Comparison of ENCODE assay signal across 16 cellular contexts in the genomic region with DNA sequence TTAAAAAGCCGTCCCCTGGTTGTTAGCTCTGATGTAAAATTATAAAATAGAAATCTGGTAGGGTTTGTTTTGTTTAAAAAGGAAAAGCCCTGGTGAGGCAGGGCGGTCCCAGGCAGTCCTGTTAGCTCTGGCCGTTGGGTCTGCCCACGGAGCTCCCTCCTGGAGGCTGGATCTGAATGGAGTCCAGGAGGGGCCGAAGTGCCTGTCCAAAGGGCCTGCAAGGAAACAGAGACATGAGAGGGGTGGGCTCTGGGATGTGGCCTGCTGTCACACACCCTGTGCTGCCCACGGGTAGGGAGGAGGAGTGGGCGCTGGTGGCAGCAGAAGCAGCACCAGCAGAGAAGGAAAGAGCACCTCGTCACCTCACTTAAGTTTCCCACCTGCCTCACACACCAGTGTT. TPM values are rescaled to one million over a fixed set of nuclear protein-coding genes. Genes with fewer than 3 reads are reported as not detected.
DNase-seq lines count a peak whose midpoint lies in the region; ATAC-seq, FAIRE-seq and TF ChIP-seq lines count a peak whose summit lies in the region.
"Had no signal": no experiment of that assay in that cellular context is flagged by ENCODE, and none has a peak within 500 bp of the region (broad histone marks: within the 10 kb centered on the region; RNA-seq: fewer than 3 reads in every experiment).

No MANE protein-coding gene starts in this region.

- FAIRE-seq in GM12878 (lab: Jason Lieb, UNC) (no peak), kidney (lab: Jason Lieb, UNC) (no peak)
- FAIRE-seq: A204.1, GM12892, HepG2 had no signal

- H3K4me1 ChIP-seq in GM12878 (ENCODE audit: control insufficient read depth, insufficient read depth, low read length) (peaks cover 21% of the 10 kb centered on the region), kidney (ENCODE audit: control insufficient read depth in 1 of 2, insufficient read depth in 1 of 2, low read depth in 1 of 2, low read length in 2 of 2) (peaks cover 0 to 7% of the 10 kb centered on the region in 2 donors), spleen (peaks cover 0 to 23% (median 5%) of the 10 kb centered on the region in 6 donors)

- H3K27ac ChIP-seq in RWPE1, result peak overlapping the region; percentile 95
- H3K27ac ChIP-seq in GM12878 (ENCODE audit: control insufficient read depth, insufficient read depth), result no peak overlapping the region
- H3K27ac ChIP-seq in kidney (ENCODE audit: low read depth in 2 of 2, low read length in 2 of 2), result no peak overlapping the region
- H3K27ac ChIP-seq in spleen, result no peak overlapping the region
- H3K27ac ChIP-seq: C4-2B had no signal

- no peak overlapping the region for H2AFZ ChIP-seq in GM12878 (ENCODE audit: control insufficient read depth, low read depth, low read length)

- ATAC-seq in GM12878, result no peak
- no peak for ATAC-seq in activated CD8-positive, alpha-beta T cell treated with anti-CD3 and anti-CD28 coated beads for 36 hours
- ATAC-seq: HepG2 had no signal

- no peak overlapping the region for H3K27ac Mint-ChIP-seq in activated CD8-positive, alpha-beta T cell treated with anti-CD3 and anti-CD28 coated beads for 36 hours
- H3K27ac Mint-ChIP-seq: CD4-positive, alpha-beta memory T cell had no signal

- no peaks in the 10 kb centered on the region; the same call in 2 of the 3 replicates for H3K9me3 ChIP-seq in GM12878 (replicated peaks; ENCODE audit: control insufficient read depth, insufficient read depth, low read length)
- no peaks in the 10 kb centered on the region for H3K9me3 ChIP-seq in kidney (ENCODE audit: control insufficient read depth in 1 of 2, low read length in 2 of 2)
- no peaks in the 10 kb centered on the region for H3K9me3 ChIP-seq in spleen
- H3K9me3 ChIP-seq: BE2C had no signal

- SMC1A ChIA-PET in GM12878 (lab: Charles Lee; ENCODE audit: uncharacterized antibody, unreplicated experiment), result no interaction called here

- no peak for TF ChIP-seq RAD21 in GM12878 (IDR thresholded peaks at IDR 0.05; ENCODE audit: insufficient read depth, low read depth, low read length)

- CTCF ChIA-PET in RWPE1 (lab: Yijun Ruan, JAX) (no interaction called here), GM12878 (lab: Yijun Ruan, JAX) (no interaction called here)
- CTCF ChIA-PET in activated CD8-positive, alpha-beta T cell treated with anti-CD3 and anti-CD28 coated beads for 36 hours (lab: Charles Lee), result no interaction called here

- H3K4me1 Mint-ChIP-seq in activated CD8-positive, alpha-beta T cell treated with anti-CD3 and anti-CD28 coated beads for 36 hours (ENCODE audit: low read depth), result peaks cover 33% of the 10 kb centered on the region

- DNase-seq in RWPE1 (ENCODE audit: low spot score) (no peak), GM12878 (ENCODE audit: low read depth, low spot score) (no peak), kidney (peak; percentile 35), spleen (peak; percentile 22), Ammon's horn (ENCODE audit: low spot score) (no peak)
- no peak for DNase-seq in stimulated activated CD4-positive, alpha-beta T cell treated with anti-CD3 and anti-CD28 coated beads, Interleukin-4, amount 100 ng/mL, for 24 hours
- DNase-seq in activated CD8-positive, alpha-beta T cell treated with anti-CD3 and anti-CD28 coated beads for 36 hours, result no peak
- DNase-seq: BE2C; CD4-positive, alpha-beta memory T cell; DMS79; GOT3; H9 had no signal

- POLR2A ChIA-PET in RWPE1 (lab: Yijun Ruan, JAX; ENCODE audit: low non-redundant PET), result no interaction called here
- POLR2A ChIA-PET in GM12878 (lab: Charles Lee), result interaction anchor here (0.5 kb wide), 1 partner anchor 123 kb away, joined by 3 read pairs; no protein-coding TSS in a partner anchor
- POLR2A ChIA-PET in activated CD8-positive, alpha-beta T cell treated with anti-CD3 and anti-CD28 coated beads for 36 hours (lab: Charles Lee), result interaction anchor here (0.6 kb wide), 1 partner anchor 63 kb away, joined by 3 read pairs; no protein-coding TSS in a partner anchor

- peaks cover 57% of the 10 kb centered on the region for H3K36me3 Mint-ChIP-seq in activated CD8-positive, alpha-beta T cell treated with anti-CD3 and anti-CD28 coated beads for 36 hours (ENCODE audit: low read depth)

- no peak overlapping the region for H3K4me3 Mint-ChIP-seq in activated CD8-positive, alpha-beta T cell treated with anti-CD3 and anti-CD28 coated beads for 36 hours
- H3K4me3 Mint-ChIP-seq: CD4-positive, alpha-beta memory T cell; H9 had no signal

- H3K36me3 ChIP-seq in GM12878 (ENCODE audit: control insufficient read depth in 2 of 2, insufficient read depth in 2 of 2, low read length in 1 of 2), result peaks cover 8 to 31% of the 10 kb centered on the region in 2 experiments
- H3K36me3 ChIP-seq in kidney (ENCODE audit: control insufficient read depth in 1 of 2, insufficient read depth in 2 of 2, low read length in 2 of 2), result peaks cover 10 to 14% of the 10 kb centered on the region in 2 donors
- H3K36me3 ChIP-seq in spleen, result peaks cover 0 to 79% (median 41%) of the 10 kb centered on the region in 6 donors

- peaks cover 14% of the 10 kb centered on the region for H4K20me1 ChIP-seq in GM12878 (ENCODE audit: control insufficient read depth, insufficient read depth)

- no peaks in the 10 kb centered on the region; the same call in 1 of the 2 replicates for H3K79me2 ChIP-seq in GM12878 (ENCODE audit: control insufficient read depth, insufficient read depth, low read length)

- RAD21 ChIA-PET in GM12878 (lab: Charles Lee; ENCODE audit: unreplicated experiment), result no interaction called here

- 98% methylated on average over 8 of the region's 8 CpGs for whole genome bisulfite sequencing in GM12878 (ENCODE audit: insufficient coverage, insufficient replicate concordance, low lambda C conversion rate, missing lambda C conversion rate)
- WGBS in spleen, 5 donors, result 91 to 99% (median 96%) methylated on average over 8 of the region's 8 CpGs

- intact Hi-C loops in GM12878 (cut with micrococcal nuclease; ENCODE audit: unreplicated experiment), result no loop called here
- intact Hi-C loops in kidney (cut with DNase I), result no loop called here
- intact Hi-C loops in spleen (cut with DNase I; ENCODE audit: low total_unique reads), result no loop called here
- intact Hi-C loops in activated CD8-positive, alpha-beta T cell treated with anti-CD3 and anti-CD28 coated beads for 36 hours (cut with micrococcal nuclease), result no loop called here

- no peaks in the 10 kb centered on the region for H3K9me3 Mint-ChIP-seq in activated CD8-positive, alpha-beta T cell treated with anti-CD3 and anti-CD28 coated beads for 36 hours
- H3K9me3 Mint-ChIP-seq: H9 had no signal

- in situ Hi-C loops in GM12878 (cut with MboI), result no loop called here

- H3K4me2 ChIP-seq in GM12878 (ENCODE audit: control insufficient read depth, insufficient read depth), result no peak overlapping the region

- no peaks in the 10 kb centered on the region for H3K27me3 ChIP-seq in GM12878 (replicated peaks in 1 of 2; ENCODE audit: control insufficient read depth in 2 of 2, insufficient read depth in 2 of 2, low read length in 1 of 2)
- no peaks in the 10 kb centered on the region for H3K27me3 ChIP-seq in spleen (replicated peaks in 1 of 7)
- H3K27me3 ChIP-seq: BE2C had no signal

- TF ChIP-seq CTCF in RWPE1 (conservative IDR thresholded peaks at IDR 0.05; ENCODE audit: low read depth) (no peak), GM12878 (IDR thresholded peaks at IDR 0.05 in 2 of 3, conservative IDR thresholded peaks at IDR 0.05 in 1 of 3; ENCODE audit: control insufficient read depth in 2 of 3, extremely low read depth in 1 of 3, insufficient read depth in 1 of 3, low read depth in 3 of 3, low read length in 3 of 3) (no peak), kidney (IDR thresholded peaks at IDR 0.05; ENCODE audit: borderline replicate concordance, extremely low read depth, insufficient read depth) (no peak), spleen (IDR thresholded peaks at IDR 0.05 in 8 of 11, conservative IDR thresholded peaks at IDR 0.05 in 3 of 11) (no peak)
- no peak for TF ChIP-seq CTCF in activated CD8-positive, alpha-beta T cell treated with anti-CD3 and anti-CD28 coated beads for 36 hours (IDR thresholded peaks at IDR 0.05)

- BruUV-seq in GM12878 (replicated peaks; lab: Mats Ljungman, UMichigan), result no TSS peak

- TF ChIP-seq POLR2A in GM12878 (IDR thresholded peaks at IDR 0.05; ENCODE audit: low read depth, low read length) (0 out of 2 replicates have a peak, but pooled peaks have one; percentile 39), spleen (IDR thresholded peaks at IDR 0.05) (no peak)

- H3K9ac ChIP-seq in GM12878 (ENCODE audit: control insufficient read depth, insufficient read depth, low read length), result no peak overlapping the region
- H3K9ac ChIP-seq in kidney (ENCODE audit: low read length in 2 of 2), result no peak overlapping the region

- H3K4me3 ChIP-seq in GM12878, result no peak overlapping the region
- H3K4me3 ChIP-seq in kidney (ENCODE audit: low read length in 2 of 2), result no peak overlapping the region
- no peak overlapping the region for H3K4me3 ChIP-seq in spleen

- H3K27me3 Mint-ChIP-seq in activated CD8-positive, alpha-beta T cell treated with anti-CD3 and anti-CD28 coated beads for 36 hours, result no peaks in the 10 kb centered on the region

- no peak for TF ChIP-seq EP300 in GM12878 (IDR thresholded peaks at IDR 0.05; ENCODE audit: borderline replicate concordance in 1 of 2, control insufficient read depth in 1 of 2, low read depth in 2 of 2, low read length in 2 of 2)

RNA-seq across cellular contexts. Expression of a gene that starts 11.3 kb away (rescaled TPM):
- 9.0 and 9.7 TPM in 2 replicates for total RNA-seq in GM12878 (2013; cell fraction: nucleolus; rRNA removed)
- total RNA-seq in GM12878 (2014; rRNA removed) (10.2 and 11.1 TPM in 2 replicates), GM12878 (2014; rRNA removed; fragmentation: Illumina TruSeq; extraction: Trizol) (8.1 and 8.2 TPM in 2 replicates), GM12878 (2021) (17.7 and 18.3 TPM in 2 replicates), kidney (36.4 TPM), spleen (10 to 100 TPM; 15.1 to 25.0 (median 15.9) TPM)
- polyA plus RNA-seq in GM12878 (2011; ENCODE audit: low read depth), result 16.7 TPM
- polyA plus RNA-seq in GM12878 (2011; rRNA removed) (26.4 and 32.2 TPM in 2 replicates), GM12878 (2014; fragmentation: Illumina TruSeq; extraction: Trizol) (6.2 and 12.2 TPM in 2 replicates), GM12878 (2014; fragmentation: Nextera tagmentation; extraction: Ambion mirVana) (10 to 100 TPM; 10.5 to 16.1 TPM), GM12878 (2014; rRNA removed) (22.3 and 22.6 TPM in 2 replicates), GM12878 (2016; fragmentation: Nextera tagmentation; extraction: Ambion mirVana) (10 to 100 TPM; 20.5 to 22.7 TPM), kidney (ENCODE audit: insufficient read depth, low read depth, low replicate concordance) (127 TPM), spleen (10 to 100 TPM; 18.9 to 20.2 (median 20.2) TPM)
- polyA plus RNA-seq in GM12878 (2011; cell fraction: cytosol; rRNA removed), result 51.7 and 57.1 TPM in 2 replicates
- polyA plus RNA-seq in GM12878 (2011; cell fraction: nucleus; rRNA removed), result 47.0 and 51.2 TPM in 2 replicates
- polyA plus RNA-seq in GM12878 (2012), result 28.2 and 29.7 TPM in 2 replicates
- 12.6 and 26.4 TPM in 2 replicates for polyA minus RNA-seq in GM12878 (2011; rRNA and poly(A)+ RNA removed)
- polyA minus RNA-seq in GM12878 (2011; cell fraction: cytosol; rRNA and poly(A)+ RNA removed), result 7.5 and 16.2 TPM in 2 replicates
- polyA minus RNA-seq in GM12878 (2011; cell fraction: nucleus; rRNA and poly(A)+ RNA removed), result 10.6 and 15.4 TPM in 2 replicates
- total RNA-seq in activated CD8-positive, alpha-beta T cell treated with anti-CD3 and anti-CD28 coated beads for 36 hours, result 10 to 100 TPM; 29.8 to 29.9 TPM

RNA-seq across cellular contexts. Expression of a gene that starts 19.9 kb away (rescaled TPM):
- 45.5 and 55.8 TPM in 2 replicates for total RNA-seq in GM12878 (2013; cell fraction: nucleolus; rRNA removed)
- total RNA-seq in GM12878 (2014; rRNA removed) (30.8 and 31.2 TPM in 2 replicates), GM12878 (2014; rRNA removed; fragmentation: Illumina TruSeq; extraction: Trizol) (32.8 and 37.1 TPM in 2 replicates), GM12878 (2021) (48.2 and 51.7 TPM in 2 replicates), kidney (29.1 TPM), spleen (10 to 100 TPM; 17.5 to 29.8 (median 24.5) TPM)
- polyA plus RNA-seq in GM12878 (2011; ENCODE audit: low read depth), result 13.5 TPM
- polyA plus RNA-seq in GM12878 (2011; rRNA removed) (29.4 and 33.7 TPM in 2 replicates), GM12878 (2014; fragmentation: Illumina TruSeq; extraction: Trizol) (48.1 and 51.7 TPM in 2 replicates), GM12878 (2014; fragmentation: Nextera tagmentation; extraction: Ambion mirVana) (10 to 100 TPM in 1 of 2 experiments, 1 to 10 TPM in 1; 8.0 to 17.2 TPM), GM12878 (2014; rRNA removed) (44.0 and 46.4 TPM in 2 replicates), GM12878 (2016; fragmentation: Nextera tagmentation; extraction: Ambion mirVana) (10 to 100 TPM; 76.3 to 76.8 TPM), kidney (ENCODE audit: insufficient read depth, low read depth, low replicate concordance) (28.6 TPM), spleen (10 to 100 TPM in 1 of 3 donors, 1 to 10 TPM in 2; 8.1 to 13.5 (median 9.8) TPM)
- polyA plus RNA-seq in GM12878 (2011; cell fraction: cytosol; rRNA removed), result 35.2 and 38.2 TPM in 2 replicates
- 59.5 and 65.2 TPM in 2 replicates for polyA plus RNA-seq in GM12878 (2011; cell fraction: nucleus; rRNA removed)
- polyA plus RNA-seq in GM12878 (2012), result 22.4 and 22.5 TPM in 2 replicates
- 34.8 and 40.6 TPM in 2 replicates for polyA minus RNA-seq in GM12878 (2011; rRNA and poly(A)+ RNA removed)
- polyA minus RNA-seq in GM12878 (2011; cell fraction: cytosol; rRNA and poly(A)+ RNA removed), result 11.0 and 15.1 TPM in 2 replicates
- polyA minus RNA-seq in GM12878 (2011; cell fraction: nucleus; rRNA and poly(A)+ RNA removed), result 17.3 and 32.5 TPM in 2 replicates
- total RNA-seq in activated CD8-positive, alpha-beta T cell treated with anti-CD3 and anti-CD28 coated beads for 36 hours, result 10 to 100 TPM; 48.0 to 55.1 TPM

RNA-seq across cellular contexts. Expression of a gene that starts 20.1 kb away (rescaled TPM):
- 96.7 and 104 TPM in 2 replicates for total RNA-seq in GM12878 (2013; cell fraction: nucleolus; rRNA removed)
- total RNA-seq in GM12878 (2014; rRNA removed), result 360 and 389 TPM in 2 replicates
- total RNA-seq in GM12878 (2014; rRNA removed; fragmentation: Illumina TruSeq; extraction: Trizol), result 370 and 398 TPM in 2 replicates
- 331 and 336 TPM in 2 replicates for total RNA-seq in GM12878 (2021)
- 212 TPM for polyA plus RNA-seq in GM12878 (2011; ENCODE audit: low read depth)
- polyA plus RNA-seq in GM12878 (2011; rRNA removed), result 212 and 219 TPM in 2 replicates
- 181 and 199 TPM in 2 replicates for polyA plus RNA-seq in GM12878 (2011; cell fraction: cytosol; rRNA removed)
- 88.3 and 142 TPM in 2 replicates for polyA plus RNA-seq in GM12878 (2011; cell fraction: nucleus; rRNA removed)
- polyA plus RNA-seq in GM12878 (2012), result 229 and 278 TPM in 2 replicates
- polyA plus RNA-seq in GM12878 (2014; fragmentation: Illumina TruSeq; extraction: Trizol), result 443 and 471 TPM in 2 replicates
- 100 to 1,000 TPM; 186 to 334 TPM for polyA plus RNA-seq in GM12878 (2014; fragmentation: Nextera tagmentation; extraction: Ambion mirVana)
- 327 and 336 TPM in 2 replicates for polyA plus RNA-seq in GM12878 (2014; rRNA removed)
- 100 to 1,000 TPM; 683 to 718 TPM for polyA plus RNA-seq in GM12878 (2016; fragmentation: Nextera tagmentation; extraction: Ambion mirVana)
- polyA minus RNA-seq in GM12878 (2011; rRNA and poly(A)+ RNA removed), result 120 and 121 TPM in 2 replicates
- polyA minus RNA-seq in GM12878 (2011; cell fraction: cytosol; rRNA and poly(A)+ RNA removed), result 46.4 and 59.8 TPM in 2 replicates
- polyA minus RNA-seq in GM12878 (2011; cell fraction: nucleus; rRNA and poly(A)+ RNA removed), result 14.6 and 23.8 TPM in 2 replicates
- total RNA-seq in kidney, result 183 TPM
- polyA plus RNA-seq in kidney (ENCODE audit: insufficient read depth, low read depth, low replicate concordance), result 168 TPM
- 100 to 1,000 TPM; 122 to 183 (median 156) TPM for total RNA-seq in spleen
- 100 to 1,000 TPM in 2 of 3 donors, 10 to 100 TPM in 1; 93.6 to 129 (median 128) TPM for polyA plus RNA-seq in spleen
- 100 to 1,000 TPM; 424 to 425 TPM for total RNA-seq in activated CD8-positive, alpha-beta T cell treated with anti-CD3 and anti-CD28 coated beads for 36 hours

RNA-seq across cellular contexts. Expression of a gene that starts 40.2 kb away (rescaled TPM):
- not detected in 2 replicates for total RNA-seq in GM12878 (2013; cell fraction: nucleolus; rRNA removed)
- not detected in 2 replicates for total RNA-seq in GM12878 (2014; rRNA removed)
- total RNA-seq in GM12878 (2014; rRNA removed; fragmentation: Illumina TruSeq; extraction: Trizol), result not detected in 2 replicates
- 0.08 and 0.13 TPM in 2 replicates for total RNA-seq in GM12878 (2021)
- polyA plus RNA-seq in GM12878 (2011; ENCODE audit: low read depth), result not detected
- not detected in 2 replicates for polyA plus RNA-seq in GM12878 (2011; rRNA removed)
- polyA plus RNA-seq in GM12878 (2011; cell fraction: cytosol; rRNA removed), result not detected in 2 replicates
- not detected in 2 replicates for polyA plus RNA-seq in GM12878 (2011; cell fraction: nucleus; rRNA removed)
- polyA plus RNA-seq in GM12878 (2012), result not detected in 2 replicates
- not detected in 2 replicates for polyA plus RNA-seq in GM12878 (2014; fragmentation: Illumina TruSeq; extraction: Trizol)
- not detected for polyA plus RNA-seq in GM12878 (2014; fragmentation: Nextera tagmentation; extraction: Ambion mirVana)
- polyA plus RNA-seq in GM12878 (2014; rRNA removed), result not detected in 2 replicates
- polyA plus RNA-seq in GM12878 (2016; fragmentation: Nextera tagmentation; extraction: Ambion mirVana), result not detected
- not detected in 2 replicates for polyA minus RNA-seq in GM12878 (2011; rRNA and poly(A)+ RNA removed)
- polyA minus RNA-seq in GM12878 (2011; cell fraction: cytosol; rRNA and poly(A)+ RNA removed), result not detected in 2 replicates
- not detected in 2 replicates for polyA minus RNA-seq in GM12878 (2011; cell fraction: nucleus; rRNA and poly(A)+ RNA removed)
- 7.8 TPM for total RNA-seq in kidney
- 47.1 TPM for polyA plus RNA-seq in kidney (ENCODE audit: insufficient read depth, low read depth, low replicate concordance)
- under 1 TPM in 4 of 7 donors, not detected in 3; 0.19 to 0.73 (median 0.28) TPM for total RNA-seq in spleen
- polyA plus RNA-seq in spleen, result under 1 TPM; 0.37 to 0.73 (median 0.58) TPM
- total RNA-seq in activated CD8-positive, alpha-beta T cell treated with anti-CD3 and anti-CD28 coated beads for 36 hours, result not detected
- total RNA-seq: CD4-positive, alpha-beta memory T cell had no signal
- polyA plus RNA-seq: CD4-positive, alpha-beta memory T cell had no signal

RNA-seq across cellular contexts. Expression of a gene that starts 56.7 kb away (rescaled TPM):
- total RNA-seq in GM12878 (2013; cell fraction: nucleolus; rRNA removed), result 25.4 and 28.9 TPM in 2 replicates
- total RNA-seq in GM12878 (2014; rRNA removed) (10.0 and 12.2 TPM in 2 replicates), GM12878 (2014; rRNA removed; fragmentation: Illumina TruSeq; extraction: Trizol) (14.4 and 17.4 TPM in 2 replicates), GM12878 (2021) (36.6 and 40.9 TPM in 2 replicates), kidney (39.4 TPM), spleen (10 to 100 TPM; 14.4 to 30.9 (median 22.4) TPM)
- 5.4 TPM for polyA plus RNA-seq in GM12878 (2011; ENCODE audit: low read depth)
- polyA plus RNA-seq in GM12878 (2011; rRNA removed) (15.7 and 29.8 TPM in 2 replicates), GM12878 (2014; fragmentation: Illumina TruSeq; extraction: Trizol) (12.3 and 26.2 TPM in 2 replicates), GM12878 (2014; fragmentation: Nextera tagmentation; extraction: Ambion mirVana) (1 to 10 TPM; 3.5 to 5.8 TPM), GM12878 (2014; rRNA removed) (23.1 and 26.0 TPM in 2 replicates), GM12878 (2016; fragmentation: Nextera tagmentation; extraction: Ambion mirVana) (10 to 100 TPM; 58.7 to 62.7 TPM), kidney (ENCODE audit: insufficient read depth, low read depth, low replicate concordance) (37.4 TPM), spleen (10 to 100 TPM; 12.6 to 24.3 (median 14.6) TPM)
- 41.0 and 42.2 TPM in 2 replicates for polyA plus RNA-seq in GM12878 (2011; cell fraction: cytosol; rRNA removed)
- 23.0 and 31.0 TPM in 2 replicates for polyA plus RNA-seq in GM12878 (2011; cell fraction: nucleus; rRNA removed)
- polyA plus RNA-seq in GM12878 (2012), result 14.0 and 14.6 TPM in 2 replicates
- 23.0 and 37.8 TPM in 2 replicates for polyA minus RNA-seq in GM12878 (2011; rRNA and poly(A)+ RNA removed)
- 6.1 and 9.0 TPM in 2 replicates for polyA minus RNA-seq in GM12878 (2011; cell fraction: cytosol; rRNA and poly(A)+ RNA removed)
- polyA minus RNA-seq in GM12878 (2011; cell fraction: nucleus; rRNA and poly(A)+ RNA removed), result 12.0 and 23.2 TPM in 2 replicates
- total RNA-seq in activated CD8-positive, alpha-beta T cell treated with anti-CD3 and anti-CD28 coated beads for 36 hours, result 10 to 100 TPM; 26.8 to 29.0 TPM

Comparison
In these comparisons a context has a peak if more than half of its experiments do, and no peak if none do; other contexts are left out.
1. DNase-seq: peak in kidney (single experiment) and spleen (single experiment); none in RWPE1 (single experiment), GM12878 (single experiment), stimulated activated CD4-positive, alpha-beta T cell treated with anti-CD3 and anti-CD28 coated beads, Interleukin-4, amount 100 ng/mL, for 24 hours (single experiment), Ammon's horn (single experiment) and activated CD8-positive, alpha-beta T cell treated with anti-CD3 and anti-CD28 coated beads for 36 hours (single experiment).